In the genomic region with DNA sequence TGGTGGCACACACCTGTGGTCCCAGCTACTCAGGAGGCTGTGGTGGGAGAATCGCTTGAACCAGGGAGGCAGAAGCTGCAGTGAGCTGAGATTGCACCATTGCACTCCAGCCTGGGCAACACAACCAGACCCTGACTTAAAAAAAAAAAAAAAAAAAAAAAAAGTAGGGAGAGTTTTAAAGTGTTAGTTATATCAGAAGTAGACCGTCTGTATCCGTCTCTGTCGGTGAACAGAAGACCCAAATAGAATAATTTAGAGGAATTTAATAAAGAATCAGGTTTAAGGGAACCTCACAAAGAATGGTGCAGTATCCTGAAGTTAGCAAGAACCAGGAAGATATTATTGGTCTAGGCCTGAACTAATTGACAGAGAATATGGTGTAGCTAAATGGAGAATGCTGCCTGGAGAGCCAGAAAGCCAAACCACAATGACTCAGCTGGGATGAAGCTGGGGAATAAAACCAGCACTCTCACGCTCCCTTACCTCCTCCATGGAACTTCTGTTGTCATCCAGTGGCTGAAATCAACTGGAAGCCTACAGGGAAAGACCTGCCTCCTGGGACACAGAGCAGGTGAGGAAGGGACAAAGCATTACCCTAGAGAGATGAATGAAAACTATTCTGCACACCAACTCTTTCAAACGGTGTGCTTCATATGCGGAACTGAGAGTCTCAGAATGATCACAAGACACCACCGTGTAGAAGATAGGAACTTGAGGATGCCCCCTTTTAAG, we compare ENCODE assay signal across 10 cellular contexts. TPM values are rescaled to one million over a fixed set of nuclear protein-coding genes. Genes with fewer than 3 reads are reported as not detected.
DNase-seq lines count a peak whose midpoint lies in the region; ATAC-seq and TF ChIP-seq lines count a peak whose summit lies in the region.
"Had no signal": no experiment of that assay in that cellular context is flagged by ENCODE, and none has a peak within 500 bp of the region (broad histone marks: within the 10 kb centered on the region; RNA-seq: fewer than 3 reads in every experiment).

No MANE protein-coding gene starts in this region.

- intact Hi-C loops in Right ventricle myocardium superior (cut with DNase I): no loop called here

- no peaks in the 10 kb centered on the region for H3K36me3 Mint-ChIP-seq in HFFc6 (ENCODE audit: low read depth)
- H3K36me3 Mint-ChIP-seq in progenitor cell of endocrine pancreas (ENCODE audit: insufficient read depth): no peaks in the 10 kb centered on the region
- no peaks in the 10 kb centered on the region for H3K36me3 Mint-ChIP-seq in activated naive CD4-positive, alpha-beta T cell treated with anti-CD3 and anti-CD28 coated beads, Interleukin-2, amount 50 U/mL, for 72 hours
- H3K36me3 Mint-ChIP-seq: activated naive CD8-positive, alpha-beta T cell treated with anti-CD3 and anti-CD28 coated beads, Interleukin-2, amount 10 ng/mL, durations not matched to agents 7 days and 5 days had no signal

- no peaks in the 10 kb centered on the region for H3K9me3 Mint-ChIP-seq in HFFc6
- H3K9me3 Mint-ChIP-seq in progenitor cell of endocrine pancreas (ENCODE audit: low read depth): no peaks in the 10 kb centered on the region
- H3K9me3 Mint-ChIP-seq in activated naive CD4-positive, alpha-beta T cell treated with anti-CD3 and anti-CD28 coated beads, Interleukin-2, amount 50 U/mL, for 72 hours: no peaks in the 10 kb centered on the region
- H3K9me3 Mint-ChIP-seq: activated naive CD8-positive, alpha-beta T cell treated with anti-CD3 and anti-CD28 coated beads, Interleukin-2, amount 10 ng/mL, durations not matched to agents 7 days and 5 days had no signal

- H3K4me3 Mint-ChIP-seq in HFFc6 (peak overlapping the region; percentile 38), progenitor cell of endocrine pancreas (ENCODE audit: low read depth) (no peak overlapping the region)
- H3K4me3 Mint-ChIP-seq: activated naive CD8-positive, alpha-beta T cell treated with anti-CD3 and anti-CD28 coated beads, Interleukin-2, amount 10 ng/mL, durations not matched to agents 7 days and 5 days had no signal

- peak; percentile 96 for ATAC-seq in foreskin keratinocyte
- no peak for ATAC-seq in activated naive CD4-positive, alpha-beta T cell treated with anti-CD3 and anti-CD28 coated beads, Interleukin-2, amount 50 U/mL, for 72 hours
- ATAC-seq in Right ventricle myocardium superior (ENCODE audit: poor library complexity): no peak
- ATAC-seq in HG03159 (IDR thresholded peaks at IDR 0.05; ENCODE audit: unreplicated experiment): no peak

- H3K4me1 Mint-ChIP-seq in HFFc6 (ENCODE audit: low read depth): peaks cover 39% of the 10 kb centered on the region
- H3K4me1 Mint-ChIP-seq in progenitor cell of endocrine pancreas (ENCODE audit: low read depth): no peaks in the 10 kb centered on the region
- H3K4me1 Mint-ChIP-seq: activated naive CD8-positive, alpha-beta T cell treated with anti-CD3 and anti-CD28 coated beads, Interleukin-2, amount 10 ng/mL, durations not matched to agents 7 days and 5 days had no signal

- H3K27me3 ChIP-seq in foreskin keratinocyte: no peaks in the 10 kb centered on the region

- H3K4me3 ChIP-seq in GM12864 (ENCODE audit: low read depth, low read length): no peak overlapping the region

- peaks cover 9% of the 10 kb centered on the region for H3K4me1 ChIP-seq in foreskin keratinocyte

- no peak for TF ChIP-seq CTCF in GM12864 (IDR thresholded peaks at IDR 0.05; ENCODE audit: low read depth, low read length, missing control alignments)
- TF ChIP-seq CTCF in HFFc6 (IDR thresholded peaks at IDR 0.05): no peak
- no peak for TF ChIP-seq CTCF in foreskin keratinocyte (conservative IDR thresholded peaks at IDR 0.05)
- TF ChIP-seq CTCF in progenitor cell of endocrine pancreas (IDR thresholded peaks at IDR 0.05; ENCODE audit: unreplicated experiment): no peak

- H3K27ac Mint-ChIP-seq in HFFc6 (peak overlapping the region; percentile 82), progenitor cell of endocrine pancreas (no peak overlapping the region)
- no peak overlapping the region for H3K27ac Mint-ChIP-seq in activated naive CD4-positive, alpha-beta T cell treated with anti-CD3 and anti-CD28 coated beads, Interleukin-2, amount 50 U/mL, for 72 hours
- H3K27ac Mint-ChIP-seq: activated naive CD8-positive, alpha-beta T cell treated with anti-CD3 and anti-CD28 coated beads, Interleukin-2, amount 10 ng/mL, durations not matched to agents 7 days and 5 days had no signal

- H3K27ac ChIP-seq in foreskin keratinocyte: no peak overlapping the region

- H3K27me3 Mint-ChIP-seq in HFFc6 (ENCODE audit: insufficient read depth) (peaks cover 8% of the 10 kb centered on the region), progenitor cell of endocrine pancreas (peaks cover 6% of the 10 kb centered on the region)

- peak; percentile 40 for DNase-seq in GM12864 (ENCODE audit: low read depth)
- DNase-seq in HFFc6: peak; percentile 93
- peak; percentile 38 for DNase-seq in NOMO-1 treated with dmso at 0.1 percent for 144 hours (lab: John Stamatoyannopoulos, UW; ENCODE audit: unreplicated experiment)
- peak; percentile 64 to 83 for DNase-seq in foreskin keratinocyte
- no peak for DNase-seq in progenitor cell of endocrine pancreas (ENCODE audit: low spot score, unreplicated experiment)
- DNase-seq in activated naive CD4-positive, alpha-beta T cell treated with anti-CD3 and anti-CD28 coated beads, Interleukin-2, amount 50 U/mL, for 72 hours (ENCODE audit: low spot score in 2 of 2): no peak
- DNase-seq in Right ventricle myocardium superior: no peak
- DNase-seq: activated naive CD8-positive, alpha-beta T cell treated with anti-CD3 and anti-CD28 coated beads, Interleukin-2, amount 10 ng/mL, durations not matched to agents 7 days and 5 days had no signal

RNA-seq across cellular contexts. Expression of gene PLEKHM3, which starts 39.1 kb away (rescaled TPM):
- total RNA-seq in HFFc6 (2021; fragmentation: NEBNext Ultra II Directional; extraction: Animal tissue kit (Norgen Biotek cat#: 25700)): 1 to 10 TPM; 6.4 to 8.2 (median 7.2) TPM
- total RNA-seq in foreskin keratinocyte (3.6 and 5.3 TPM in 2 replicates), progenitor cell of endocrine pancreas (18.0 and 19.2 TPM in 2 replicates), Right ventricle myocardium superior (12.5 TPM)
- 1.4 and 1.5 TPM in 2 replicates for polyA plus RNA-seq in foreskin keratinocyte
- total RNA-seq in activated naive CD4-positive, alpha-beta T cell treated with anti-CD3 and anti-CD28 coated beads, Interleukin-2, amount 50 U/mL, for 72 hours: 10 to 100 TPM in 1 of 2 donors, 1 to 10 TPM in 1; 5.2 to 15.8 TPM

RNA-seq across cellular contexts. Expression of gene CRYGD, which starts 59.9 kb away (rescaled TPM):
- total RNA-seq in HFFc6 (2021; fragmentation: NEBNext Ultra II Directional; extraction: Animal tissue kit (Norgen Biotek cat#: 25700)): not detected
- total RNA-seq in foreskin keratinocyte (not detected in 2 replicates), progenitor cell of endocrine pancreas (not detected in 2 replicates), Right ventricle myocardium superior (not detected)
- polyA plus RNA-seq in foreskin keratinocyte: not detected in 2 replicates
- total RNA-seq in activated naive CD4-positive, alpha-beta T cell treated with anti-CD3 and anti-CD28 coated beads, Interleukin-2, amount 50 U/mL, for 72 hours: not detected
- total RNA-seq: activated naive CD8-positive, alpha-beta T cell treated with anti-CD3 and anti-CD28 coated beads, Interleukin-2, amount 10 ng/mL, durations not matched to agents 7 days and 5 days; skeletal muscle tissue had no signal

Comparison
In these comparisons a context has a peak if more than half of its experiments do, and no peak if none do; other contexts are left out.
1. DNase-seq: peak in GM12864 (single experiment), HFFc6 (single experiment), NOMO-1 treated with dmso at 0.1 percent for 144 hours (single experiment) and foreskin keratinocyte (2 of 2); none in progenitor cell of endocrine pancreas (single experiment), activated naive CD4-positive, alpha-beta T cell treated with anti-CD3 and anti-CD28 coated beads, Interleukin-2, amount 50 U/mL, for 72 hours (0 of 2) and Right ventricle myocardium superior (single experiment).